Comparison of ENCODE assay signal across 8 cellular contexts in the genomic region with DNA sequence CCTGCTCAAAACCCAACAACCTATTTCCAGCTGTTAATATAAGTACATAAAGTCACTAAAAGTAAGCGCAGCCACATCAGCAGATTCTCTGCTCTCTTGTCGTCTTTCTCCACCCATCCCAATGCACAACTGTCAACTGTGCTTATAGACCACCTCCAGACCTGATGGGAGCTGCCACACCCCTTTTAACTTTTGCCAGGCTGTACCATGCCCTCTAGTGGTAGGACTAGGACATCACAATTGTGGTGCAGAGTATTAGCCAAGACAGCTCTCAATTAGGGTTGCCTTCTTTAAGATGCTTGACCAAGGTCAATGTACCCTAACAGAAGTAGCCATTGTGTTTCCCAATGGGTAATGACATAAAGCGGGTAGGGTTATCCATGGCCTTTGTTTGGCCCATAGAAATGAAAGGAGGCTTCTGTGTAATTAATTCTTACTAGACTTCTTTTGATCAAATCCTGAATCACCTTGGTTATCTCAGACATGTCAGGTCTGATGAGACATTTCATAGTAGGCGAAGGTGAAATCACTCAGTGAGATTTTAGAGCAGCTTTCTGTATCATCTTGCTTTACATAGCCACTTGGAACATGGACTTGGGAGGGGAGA.
DNase-seq lines count a peak whose midpoint lies in the region; ATAC-seq and TF ChIP-seq lines count a peak whose summit lies in the region.

No MANE protein-coding gene starts in this region.

- TF ChIP-seq CTCF in endodermal cell (conservative IDR thresholded peaks at IDR 0.05) (peak; percentile 93), transverse colon (IDR thresholded peaks at IDR 0.05) (peak; percentile 85 to 91 (median 86))

- ATAC-seq in GM19351 (IDR thresholded peaks at IDR 0.05; ENCODE audit: unreplicated experiment) (peak; percentile 87), HG03342 (IDR thresholded peaks at IDR 0.05; ENCODE audit: unreplicated experiment) (peak; percentile 75)

- TF ChIP-seq EP300 in transverse colon (IDR thresholded peaks at IDR 0.05; ENCODE audit: low read depth): no peak

- DNase-seq in Caki2 (ENCODE audit: low read depth): peak; percentile 59
- DNase-seq in NCI-H2227 (lab: John Stamatoyannopoulos, UW; ENCODE audit: unreplicated experiment): peak; percentile 79
- DNase-seq in activated CD4-positive, alpha-beta T cell treated with anti-CD3 and anti-CD28 coated beads, Interleukin-2, amount 10 ng/mL, durations not matched to agents 24 days and 14 days: peak; percentile 81
- DNase-seq in endodermal cell: peak; percentile 87
- peak; percentile 33 for DNase-seq in mucosa of gallbladder (ENCODE audit: low spot score)
- DNase-seq in transverse colon: peak; percentile 35

- H3K4me1 Mint-ChIP-seq in activated CD4-positive, alpha-beta T cell treated with anti-CD3 and anti-CD28 coated beads, Interleukin-2, amount 10 ng/mL, durations not matched to agents 24 days and 14 days: peaks cover 1% of the 10 kb centered on the region
- H3K4me1 Mint-ChIP-seq in endodermal cell: no peaks in the 10 kb centered on the region

- WGBS in endodermal cell (ENCODE audit: insufficient coverage in 1 of 2, insufficient read length in 1 of 2), 2 experiments: 65 to 67% methylated on average over 2 to 4 of the region's 4 CpGs
- WGBS in transverse colon (ENCODE audit: low coverage in 1 of 2), 2 donors: 40 to 48% methylated on average over 3 to 4 of the region's 4 CpGs

- no peaks in the 10 kb centered on the region for H3K4me1 ChIP-seq in endodermal cell (ENCODE audit: control insufficient read depth, insufficient read depth, low read length)
- no peaks in the 10 kb centered on the region for H3K4me1 ChIP-seq in transverse colon

- no peaks in the 10 kb centered on the region for H3K9me3 Mint-ChIP-seq in activated CD4-positive, alpha-beta T cell treated with anti-CD3 and anti-CD28 coated beads, Interleukin-2, amount 10 ng/mL, durations not matched to agents 24 days and 14 days
- H3K9me3 Mint-ChIP-seq in endodermal cell: no peaks in the 10 kb centered on the region

- H3K9me3 ChIP-seq in endodermal cell (ENCODE audit: control insufficient read depth, low read length) (no peaks in the 10 kb centered on the region), transverse colon (no peaks in the 10 kb centered on the region)

- intact Hi-C loops in activated CD4-positive, alpha-beta T cell treated with anti-CD3 and anti-CD28 coated beads, Interleukin-2, amount 10 ng/mL, durations not matched to agents 24 days and 14 days (cut with micrococcal nuclease): no loop called here
- intact Hi-C loops in transverse colon (cut with DNase I; ENCODE audit: low total_unique reads): loop anchor here (5.0 to 10.0 kb wide), 2 partner anchors 44 to 157 kb away; no protein-coding TSS in a partner anchor

- H3K27ac ChIP-seq in endodermal cell (ENCODE audit: low read depth, low read length): no peak overlapping the region
- no peak overlapping the region for H3K27ac ChIP-seq in transverse colon

- no peak overlapping the region for H3K9ac ChIP-seq in endodermal cell (ENCODE audit: extremely low read depth, low read length, poor library complexity, severe bottlenecking)

- H3K36me3 Mint-ChIP-seq in activated CD4-positive, alpha-beta T cell treated with anti-CD3 and anti-CD28 coated beads, Interleukin-2, amount 10 ng/mL, durations not matched to agents 24 days and 14 days (ENCODE audit: low read depth): no peaks in the 10 kb centered on the region
- H3K36me3 Mint-ChIP-seq in endodermal cell (ENCODE audit: low read depth): peaks cover 61% of the 10 kb centered on the region

- H3K36me3 ChIP-seq in endodermal cell (ENCODE audit: control insufficient read depth, insufficient read depth, low read length) (peaks cover 68% of the 10 kb centered on the region), transverse colon (no peaks in the 10 kb centered on the region)

- no peak overlapping the region for H3K4me3 Mint-ChIP-seq in activated CD4-positive, alpha-beta T cell treated with anti-CD3 and anti-CD28 coated beads, Interleukin-2, amount 10 ng/mL, durations not matched to agents 24 days and 14 days
- no peak overlapping the region for H3K4me3 Mint-ChIP-seq in endodermal cell

- no peaks in the 10 kb centered on the region for H3K27me3 Mint-ChIP-seq in activated CD4-positive, alpha-beta T cell treated with anti-CD3 and anti-CD28 coated beads, Interleukin-2, amount 10 ng/mL, durations not matched to agents 24 days and 14 days
- no peaks in the 10 kb centered on the region for H3K27me3 Mint-ChIP-seq in endodermal cell (ENCODE audit: insufficient read depth)

- H3K27ac Mint-ChIP-seq in activated CD4-positive, alpha-beta T cell treated with anti-CD3 and anti-CD28 coated beads, Interleukin-2, amount 10 ng/mL, durations not matched to agents 24 days and 14 days: no peak overlapping the region
- H3K27ac Mint-ChIP-seq in endodermal cell: no peak overlapping the region

- in situ Hi-C loops in Caki2 (cut with HindIII; ENCODE audit: low pct_unique_long_range_greater_than_20kb, low sequenced_read_pairs) (no loop called here), transverse colon (cut with MboI; ENCODE audit: low pct_ligation_motif_present in 1 of 4, low pct_unique_long_range_greater_than_20kb in 1 of 4, low sequenced_read_pairs in 3 of 4) (loop anchor here in 3 of 4 donors (25.0 kb wide), 1 partner anchor 284 kb away; no protein-coding TSS in a partner anchor)

- TF ChIP-seq POLR2A in transverse colon (IDR thresholded peaks at IDR 0.05): no peak

- H3K27me3 ChIP-seq in endodermal cell (ENCODE audit: control insufficient read depth, insufficient read depth, low read length, poor library complexity, severe bottlenecking): no peaks in the 10 kb centered on the region
- no peaks in the 10 kb centered on the region for H3K27me3 ChIP-seq in transverse colon

- no peak overlapping the region for H3K4me3 ChIP-seq in endodermal cell (ENCODE audit: low read length)
- no peak overlapping the region for H3K4me3 ChIP-seq in transverse colon

Comparison
In these comparisons a context has a peak if more than half of its experiments do, and no peak if none do; other contexts are left out.
1. DNase-seq: peak in every context shown above with its lines; median percentile 87 in endodermal cell; 81 in activated CD4-positive, alpha-beta T cell treated with anti-CD3 and anti-CD28 coated beads, Interleukin-2, amount 10 ng/mL, durations not matched to agents 24 days and 14 days; 79 in NCI-H2227; 59 in Caki2; 35 in transverse colon; 33 in mucosa of gallbladder.